19 cellular contexts compared by ENCODE assay signal in genomic region chr14:67650694-67651093, GRCh38. TPM values are rescaled to one million over a fixed set of nuclear protein-coding genes. Genes with fewer than 3 reads are reported as not detected.
DNase-seq lines count a peak whose midpoint lies in the region; ATAC-seq and TF ChIP-seq lines count a peak whose summit lies in the region.
"Had no signal": no experiment of that assay in that cellular context is flagged by ENCODE, and none has a peak within 500 bp of the region (broad histone marks: within the 10 kb centered on the region; RNA-seq: fewer than 3 reads in every experiment).

No MANE protein-coding gene starts in this region.

- H3K4me1 ChIP-seq in fibroblast of lung (ENCODE audit: control insufficient read depth, extremely low read depth, insufficient read depth, low read length) (peaks cover 8% of the 10 kb centered on the region), gastrocnemius medialis (peaks cover 5 to 10% of the 10 kb centered on the region in 2 donors)

- TF ChIP-seq POLR2A in gastrocnemius medialis (IDR thresholded peaks at IDR 0.05), result no peak

- H3K27ac ChIP-seq in fibroblast of lung (ENCODE audit: insufficient read depth, low read length) (peak overlapping the region; percentile 62), gastrocnemius medialis (peak overlapping the region in 3 of 4 donors; percentile 1 to 57 (median 48))
- H3K27ac ChIP-seq: heart left ventricle, ovary had no signal

- no peak for TF ChIP-seq CTCF in fibroblast of lung (conservative IDR thresholded peaks at IDR 0.05 in 1 of 2, IDR thresholded peaks at IDR 0.05 in 1 of 2; ENCODE audit: low read depth in 1 of 2, low read length in 2 of 2)
- TF ChIP-seq CTCF in gastrocnemius medialis (IDR thresholded peaks at IDR 0.05 in 4 of 5, conservative IDR thresholded peaks at IDR 0.05 in 1 of 5), result no peak
- no peak for TF ChIP-seq CTCF in Calu3 (IDR thresholded peaks at IDR 0.05; ENCODE audit: unreplicated experiment)

- peak overlapping the region; percentile 28 for H3K4me3 Mint-ChIP-seq in T-helper 17 cell
- H3K4me3 Mint-ChIP-seq in Calu3 (ENCODE audit: low read depth, unreplicated experiment), result no peak overlapping the region
- H3K4me3 Mint-ChIP-seq: CD4-positive, CD25-positive, alpha-beta regulatory T cell had no signal

- no peak overlapping the region for H2AFZ ChIP-seq in fibroblast of lung (ENCODE audit: low read length)

- no peaks in the 10 kb centered on the region for H3K79me2 ChIP-seq in fibroblast of lung (ENCODE audit: control insufficient read depth, insufficient read depth, low read length)

- no peak overlapping the region for H3K27ac Mint-ChIP-seq in T-helper 17 cell
- no peak overlapping the region for H3K27ac Mint-ChIP-seq in Calu3 (ENCODE audit: unreplicated experiment)

- in situ Hi-C loops in gastrocnemius medialis (cut with MboI; ENCODE audit: low sequenced_read_pairs in 4 of 4), result no loop called here

- no peak overlapping the region for H3K9ac ChIP-seq in fibroblast of lung (ENCODE audit: insufficient read depth, low read length)

- H3K4me1 Mint-ChIP-seq in T-helper 17 cell (no peaks in the 10 kb centered on the region), Calu3 (ENCODE audit: low read depth, unreplicated experiment) (no peaks in the 10 kb centered on the region)
- H3K4me1 Mint-ChIP-seq: CD4-positive, CD25-positive, alpha-beta regulatory T cell had no signal

- ATAC-seq in T-helper 17 cell (no peak), gastrocnemius medialis (peak; percentile 27 to 48), GM21723 (IDR thresholded peaks at IDR 0.05; ENCODE audit: unreplicated experiment) (no peak), GM18867 (IDR thresholded peaks at IDR 0.05; ENCODE audit: unreplicated experiment) (no peak), GM18519 (IDR thresholded peaks at IDR 0.05; ENCODE audit: low FRiP score, unreplicated experiment) (no peak)
- ATAC-seq: heart left ventricle, Panc1 had no signal

- H3K36me3 Mint-ChIP-seq in T-helper 17 cell (ENCODE audit: low read depth), result peaks cover 2% of the 10 kb centered on the region
- peaks cover 5% of the 10 kb centered on the region for H3K36me3 Mint-ChIP-seq in Calu3 (ENCODE audit: insufficient read depth, unreplicated experiment)

- BruUV-seq in Calu3 (replicated peaks; lab: Mats Ljungman, UMichigan), result no TSS peak

- no peak overlapping the region for H3K4me2 ChIP-seq in fibroblast of lung (ENCODE audit: extremely low read depth, insufficient read depth, low read length)

- DNase-seq in HCEC 1CT (peak; percentile 79), T-helper 17 cell (no peak), fibroblast of lung (ENCODE audit: low read depth in 2 of 2) (peak; percentile 48 to 51), gastrocnemius medialis (no peak), Calu3 (no peak)
- DNase-seq: activated CD8-positive, alpha-beta memory T cell treated with anti-CD3 and anti-CD28 coated beads for 24 hours; activated effector memory CD4-positive, alpha-beta T cell treated with Interleukin-2 at 50 U/mL for 16 hours; CD4-positive, CD25-positive, alpha-beta regulatory T cell; heart left ventricle; kidney; midbrain; NCI-H187 treated with DMSO at 0.1 percent for 48 hours; NCI-H526; ovary; SW 1271 had no signal

- H3K27me3 ChIP-seq in fibroblast of lung (ENCODE audit: control insufficient read depth, insufficient read depth, low read length) (no peaks in the 10 kb centered on the region), gastrocnemius medialis (no peaks in the 10 kb centered on the region)
- H3K27me3 ChIP-seq: heart left ventricle, ovary had no signal

- CTCF ChIA-PET in Calu3 (lab: Charles Lee), result no interaction called here

- H3K9me3 ChIP-seq in T-helper 17 cell (ENCODE audit: control insufficient read depth, low read length, poor library complexity, severe bottlenecking), result no peaks in the 10 kb centered on the region
- H3K9me3 ChIP-seq in fibroblast of lung (ENCODE audit: control insufficient read depth, insufficient read depth, low read depth, low read length), result no peaks in the 10 kb centered on the region
- no peaks in the 10 kb centered on the region for H3K9me3 ChIP-seq in gastrocnemius medialis
- H3K9me3 ChIP-seq: heart left ventricle, ovary had no signal

- H3K9me3 Mint-ChIP-seq in Calu3 (ENCODE audit: low read depth, unreplicated experiment), result no peaks in the 10 kb centered on the region
- H3K9me3 Mint-ChIP-seq: CD4-positive, CD25-positive, alpha-beta regulatory T cell had no signal

- intact Hi-C loops in gastrocnemius medialis (cut with DNase I; ENCODE audit: low total_unique reads), result no loop called here
- intact Hi-C loops in Calu3 (cut with micrococcal nuclease; ENCODE audit: unreplicated experiment), result no loop called here

- H3K36me3 ChIP-seq in fibroblast of lung (ENCODE audit: control insufficient read depth, insufficient read depth, low read length) (peaks cover 7% of the 10 kb centered on the region), gastrocnemius medialis (peaks cover 5 to 99% of the 10 kb centered on the region in 2 donors)
- H3K36me3 ChIP-seq: ovary had no signal

- no peaks in the 10 kb centered on the region for H3K27me3 Mint-ChIP-seq in T-helper 17 cell
- no peaks in the 10 kb centered on the region for H3K27me3 Mint-ChIP-seq in Calu3 (ENCODE audit: unreplicated experiment)
- H3K27me3 Mint-ChIP-seq: CD4-positive, CD25-positive, alpha-beta regulatory T cell had no signal

- H3K4me3 ChIP-seq in fibroblast of lung (replicated peaks in 1 of 4; ENCODE audit: control extremely low read depth in 1 of 4, insufficient read depth in 1 of 4, low read depth in 3 of 4, low read length in 4 of 4) (no peak overlapping the region), gastrocnemius medialis (no peak overlapping the region)
- H3K4me3 ChIP-seq: heart left ventricle, ovary had no signal

- peaks cover 1% of the 10 kb centered on the region for H4K20me1 ChIP-seq in fibroblast of lung (ENCODE audit: control insufficient read depth, extremely low read depth, insufficient read depth, low read length)

RNA-seq across cellular contexts. Expression of gene VTI1B, which starts 23.7 kb away (rescaled TPM):
- total RNA-seq in T-helper 17 cell, result 10 to 100 TPM; 41.2 to 48.1 TPM
- total RNA-seq in fibroblast of lung, result 63.7 and 67.9 TPM in 2 replicates
- polyA plus RNA-seq in fibroblast of lung, result 88.9 and 89.8 TPM in 2 replicates
- 144 and 146 TPM in 2 replicates for polyA plus RNA-seq in fibroblast of lung (2012)
- 38.3 and 104 TPM in 2 replicates for polyA minus RNA-seq in fibroblast of lung (ENCODE audit: low replicate concordance)
- total RNA-seq in gastrocnemius medialis, result 10 to 100 TPM; 33.7 to 69.1 (median 52.8) TPM
- total RNA-seq in Calu3 (2022), result 70.3 and 75.5 TPM in 2 replicates

RNA-seq across cellular contexts. Expression of gene ARG2, which starts 31.0 kb away (rescaled TPM):
- 1 to 10 TPM; 5.1 to 5.2 TPM for total RNA-seq in T-helper 17 cell
- total RNA-seq in fibroblast of lung, result 2.3 and 8.4 TPM in 2 replicates
- 1.9 and 3.2 TPM in 2 replicates for polyA plus RNA-seq in fibroblast of lung
- 1.5 and 3.3 TPM in 2 replicates for polyA plus RNA-seq in fibroblast of lung (2012)
- polyA minus RNA-seq in fibroblast of lung (ENCODE audit: low replicate concordance), result 2.8 and 5.8 TPM in 2 replicates
- total RNA-seq in gastrocnemius medialis, result 100 to 1,000 TPM in 2 of 4 donors, 1 to 10 TPM in 2; 4.0 to 662 (median 152) TPM
- 11.2 and 18.4 TPM in 2 replicates for total RNA-seq in Calu3 (2022)

RNA-seq across cellular contexts. Expression of gene RDH11, which starts 44.9 kb away (rescaled TPM):
- total RNA-seq in T-helper 17 cell (10 to 100 TPM; 23.4 to 34.4 TPM), fibroblast of lung (96.8 and 174 TPM in 2 replicates), gastrocnemius medialis (1 to 10 TPM; 6.6 to 8.3 (median 7.5) TPM), Calu3 (2022) (117 and 133 TPM in 2 replicates)
- polyA plus RNA-seq in fibroblast of lung, result 135 and 151 TPM in 2 replicates
- polyA plus RNA-seq in fibroblast of lung (2012), result 73.7 and 76.2 TPM in 2 replicates
- polyA minus RNA-seq in fibroblast of lung (ENCODE audit: low replicate concordance), result 75.4 and 93.1 TPM in 2 replicates

RNA-seq across cellular contexts. Expression of gene PIGH, which starts 50.6 kb away (rescaled TPM):
- total RNA-seq in T-helper 17 cell (10 to 100 TPM; 34.2 to 39.1 TPM), fibroblast of lung (12.7 and 20.8 TPM in 2 replicates), gastrocnemius medialis (10 to 100 TPM; 27.8 to 48.5 (median 35.3) TPM), Calu3 (2022) (19.0 and 19.7 TPM in 2 replicates)
- 14.2 and 15.6 TPM in 2 replicates for polyA plus RNA-seq in fibroblast of lung
- polyA plus RNA-seq in fibroblast of lung (2012), result 9.8 and 10.0 TPM in 2 replicates
- 8.0 and 12.2 TPM in 2 replicates for polyA minus RNA-seq in fibroblast of lung (ENCODE audit: low replicate concordance)

RNA-seq across cellular contexts. Expression of gene RDH12, which starts 51.0 kb away (rescaled TPM):
- total RNA-seq in T-helper 17 cell, result not detected
- not detected in 2 replicates for total RNA-seq in fibroblast of lung
- not detected in 2 replicates for polyA plus RNA-seq in fibroblast of lung
- not detected in 2 replicates for polyA plus RNA-seq in fibroblast of lung (2012)
- polyA minus RNA-seq in fibroblast of lung (ENCODE audit: low replicate concordance), result not detected in 2 replicates
- under 1 TPM in 1 of 4 donors, not detected in 3; 0.13 TPM for total RNA-seq in gastrocnemius medialis
- total RNA-seq in Calu3 (2022), result 0.38 and 0.51 TPM in 2 replicates
- total RNA-seq: CD4-positive, CD25-positive, alpha-beta regulatory T cell; heart left ventricle had no signal
- polyA plus RNA-seq: CD4-positive, CD25-positive, alpha-beta regulatory T cell; heart left ventricle had no signal

Comparison
In these comparisons a context has a peak if more than half of its experiments do, and no peak if none do; other contexts are left out.
1. DNase-seq: peak in HCEC 1CT (single experiment) and fibroblast of lung (2 of 2); none in T-helper 17 cell (0 of 3), gastrocnemius medialis (0 of 2) and Calu3 (single experiment).
2. ATAC-seq: peak in gastrocnemius medialis (2 of 2); none in T-helper 17 cell (single experiment), GM21723 (single experiment), GM18867 (single experiment) and GM18519 (single experiment).